Comparison of ENCODE assay signal across 12 cellular contexts in the genomic region with DNA sequence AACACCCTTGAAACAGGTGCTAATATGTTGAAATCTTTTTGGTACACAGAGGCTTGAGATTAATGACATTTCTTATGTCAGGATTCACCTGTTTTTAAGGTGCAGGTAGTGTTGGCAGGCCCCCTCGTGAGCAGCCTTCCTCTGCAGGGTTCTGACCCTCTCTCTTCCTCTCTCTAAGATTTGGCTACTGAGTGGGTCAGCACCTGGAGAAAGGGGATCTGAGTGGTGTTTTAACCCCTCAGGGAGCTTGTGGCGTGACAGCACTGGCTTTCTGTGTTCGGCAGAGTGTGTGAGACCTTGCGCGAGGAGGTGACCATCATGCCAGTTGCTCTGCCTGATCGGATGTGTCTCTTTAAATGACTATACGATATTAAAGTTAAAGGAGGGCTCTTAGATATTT. TPM values are rescaled to one million over a fixed set of nuclear protein-coding genes. Genes with fewer than 3 reads are reported as not detected.
DNase-seq lines count a peak whose midpoint lies in the region; ATAC-seq, FAIRE-seq and TF ChIP-seq lines count a peak whose summit lies in the region.
"Had no signal": no experiment of that assay in that cellular context is flagged by ENCODE, and none has a peak within 500 bp of the region (broad histone marks: within the 10 kb centered on the region; RNA-seq: fewer than 3 reads in every experiment).

No MANE protein-coding gene starts in this region.

- no peaks in the 10 kb centered on the region for H3K27me3 Mint-ChIP-seq in chondrocyte (ENCODE audit: low read depth)

- intact Hi-C loops in posterior vena cava (cut with DNase I): no loop called here

- no peak for FAIRE-seq in HTR-8/SVneo (lab: Jason Lieb, UNC)

- no peak overlapping the region for H3K4me3 Mint-ChIP-seq in chondrocyte (ENCODE audit: unreplicated experiment)

- in situ Hi-C loops in GM13977 (cut with MboI; ENCODE audit: low pct_unique_long_range_greater_than_20kb, low sequenced_read_pairs, unreplicated experiment): no loop called here

- no peak for TF ChIP-seq CTCF in GM13977 (IDR thresholded peaks at IDR 0.05; ENCODE audit: extremely low read depth, insufficient read depth, missing control alignments)
- no peak for TF ChIP-seq CTCF in chondrocyte (IDR thresholded peaks at IDR 0.05)

- peaks cover 1% of the 10 kb centered on the region for H3K36me3 Mint-ChIP-seq in chondrocyte (ENCODE audit: low read depth)

- peaks cover 50% of the 10 kb centered on the region for H3K4me1 Mint-ChIP-seq in chondrocyte (ENCODE audit: low read depth)

- no peaks in the 10 kb centered on the region for H3K9me3 Mint-ChIP-seq in chondrocyte (ENCODE audit: low read depth)

- H3K27ac Mint-ChIP-seq in chondrocyte (ENCODE audit: unreplicated experiment): peak overlapping the region; percentile 63

- DNase-seq in GM13977 (ENCODE audit: low spot score): peak; percentile 40
- DNase-seq in chondrocyte (ENCODE audit: low spot score): no peak
- no peak for DNase-seq in NCI-H2081 (lab: John Stamatoyannopoulos, UW)
- DNase-seq in posterior vena cava (ENCODE audit: low spot score): no peak
- no peak for DNase-seq in pons (ENCODE audit: low spot score)
- no peak for DNase-seq in HTR-8/SVneo (ENCODE audit: insufficient read length, low spot score)
- DNase-seq: activated T-cell treated with anti-CD3 and anti-CD28 coated beads, Interleukin-2, amount 50 U/mL, for 48 hours; cortex of kidney; DMS53; SK-N-SH had no signal

- peak; percentile 32 for ATAC-seq in GM19438 (IDR thresholded peaks at IDR 0.05; ENCODE audit: low read depth, unreplicated experiment)
- ATAC-seq in HG03175 (IDR thresholded peaks at IDR 0.05; ENCODE audit: unreplicated experiment): peak; percentile 41

RNA-seq across cellular contexts. Expression of a gene that starts 37.1 kb away (rescaled TPM):
- 34.2 to 49.7 TPM (median 44.6 TPM) in 3 replicates for total RNA-seq in chondrocyte
- total RNA-seq in posterior vena cava: 10 to 100 TPM; 29.0 to 35.2 TPM
